ENCODE assay signal across 1 cellular context in the genomic region with DNA sequence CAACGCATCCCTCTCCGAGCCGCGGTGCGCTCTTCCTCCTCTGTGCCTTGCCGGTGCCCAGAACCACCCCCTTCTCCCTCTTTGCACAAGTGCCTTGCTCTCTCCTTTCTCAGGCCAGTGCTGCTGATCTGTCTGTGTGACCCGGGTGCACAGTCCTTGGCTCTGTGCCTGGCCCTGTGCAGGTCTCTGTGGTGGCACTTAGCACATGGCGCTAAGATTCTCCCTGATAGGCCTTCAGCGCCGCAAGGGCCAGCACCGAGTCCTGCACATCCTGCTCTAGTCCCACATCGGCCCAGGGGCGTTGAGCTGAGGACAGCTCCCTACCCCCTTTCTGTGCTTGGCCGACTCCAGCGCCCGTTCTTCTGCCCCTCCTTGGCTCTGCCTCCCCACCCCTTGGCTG.
TF ChIP-seq lines count a peak whose summit lies in the region.

No MANE protein-coding gene starts in this region.

TF ChIP-seq in HepG2, 621 proteins besides CTCF, POLR2A, EP300 and RAD21:
- TF ChIP-seq DPF2 (CRISPR knock-in tag; IDR thresholded peaks at IDR 0.05; ENCODE audit: borderline replicate concordance, low read depth) (no peak), HNRNPK (IDR thresholded peaks at IDR 0.05; ENCODE audit: low read depth, low read length, poor library complexity, severe bottlenecking) (no peak), RCOR2 (CRISPR knock-in tag; IDR thresholded peaks at IDR 0.05) (no peak), CREBL2 (CRISPR knock-in tag; IDR thresholded peaks at IDR 0.05; ENCODE audit: borderline replicate concordance) (no peak), ZNF609 (CRISPR knock-in tag; IDR thresholded peaks at IDR 0.05; ENCODE audit: borderline replicate concordance) (no peak), TCF12 (IDR thresholded peaks at IDR 0.05) (no peak), TCF12 (CRISPR knock-in tag; IDR thresholded peaks at IDR 0.05) (no peak), ZFYVE20 (CRISPR knock-in tag; IDR thresholded peaks at IDR 0.05; ENCODE audit: borderline replicate concordance, low read depth) (no peak), DNMT3B (CRISPR knock-in tag; conservative IDR thresholded peaks at IDR 0.05) (no peak), ZNF383 (CRISPR knock-in tag; IDR thresholded peaks at IDR 0.05; ENCODE audit: borderline replicate concordance) (no peak), SMARCE1 (IDR thresholded peaks at IDR 0.05; ENCODE audit: borderline replicate concordance) (no peak), U2AF1 (optimal IDR thresholded peaks at IDR 0.05; ENCODE audit: low read depth, low read length) (no peak), ZFP41 (CRISPR knock-in tag; IDR thresholded peaks at IDR 0.05; ENCODE audit: borderline replicate concordance) (no peak), SRSF4 (IDR thresholded peaks at IDR 0.05; ENCODE audit: low read depth, low read length, poor library complexity, severe bottlenecking) (no peak), NFKBIZ (CRISPR knock-in tag; IDR thresholded peaks at IDR 0.05) (no peak)
- TF ChIP-seq, protein P1, sequence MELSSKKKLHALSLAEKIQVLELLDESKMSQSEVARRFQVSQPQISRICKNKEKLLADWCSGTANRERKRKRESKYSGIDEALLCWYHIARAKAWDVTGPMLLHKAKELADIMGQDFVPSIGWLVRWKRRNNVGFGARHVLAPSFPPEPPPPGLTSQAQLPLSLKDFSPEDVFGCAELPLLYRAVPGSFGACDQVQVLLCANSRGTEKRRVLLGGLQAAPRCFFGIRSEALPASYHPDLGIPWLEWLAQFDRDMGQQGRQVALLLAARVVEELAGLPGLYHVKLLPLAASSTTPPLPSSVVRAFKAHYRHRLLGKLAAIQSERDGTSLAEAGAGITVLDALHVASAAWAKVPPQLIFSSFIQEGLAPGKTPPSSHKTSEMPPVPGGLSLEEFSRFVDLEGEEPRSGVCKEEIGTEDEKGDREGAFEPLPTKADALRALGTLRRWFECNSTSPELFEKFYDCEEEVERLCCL (CRISPR knock-in tag; IDR thresholded peaks at IDR 0.05; ENCODE audit: borderline replicate concordance) = no peak
- TF ChIP-seq, protein P2, sequence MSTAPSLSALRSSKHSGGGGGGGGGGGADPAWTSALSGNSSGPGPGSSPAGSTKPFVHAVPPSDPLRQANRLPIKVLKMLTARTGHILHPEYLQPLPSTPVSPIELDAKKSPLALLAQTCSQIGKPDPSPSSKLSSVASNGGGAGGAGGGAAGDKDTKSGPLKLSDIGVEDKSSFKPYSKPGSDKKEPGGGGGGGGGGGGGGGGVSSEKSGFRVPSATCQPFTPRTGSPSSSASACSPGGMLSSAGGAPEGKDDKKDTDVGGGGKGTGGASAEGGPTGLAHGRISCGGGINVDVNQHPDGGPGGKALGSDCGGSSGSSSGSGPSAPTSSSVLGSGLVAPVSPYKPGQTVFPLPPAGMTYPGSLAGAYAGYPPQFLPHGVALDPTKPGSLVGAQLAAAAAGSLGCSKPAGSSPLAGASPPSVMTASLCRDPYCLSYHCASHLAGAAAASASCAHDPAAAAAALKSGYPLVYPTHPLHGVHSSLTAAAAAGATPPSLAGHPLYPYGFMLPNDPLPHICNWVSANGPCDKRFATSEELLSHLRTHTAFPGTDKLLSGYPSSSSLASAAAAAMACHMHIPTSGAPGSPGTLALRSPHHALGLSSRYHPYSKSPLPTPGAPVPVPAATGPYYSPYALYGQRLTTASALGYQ (CRISPR knock-in tag; IDR thresholded peaks at IDR 0.05) = no peak
